ENCODE assay signal across 1 cellular context in genomic region chr2:168009900-168010299, GRCh38.
TF ChIP-seq lines count a peak whose summit lies in the region.

No MANE protein-coding gene starts in this region.

TF ChIP-seq in HCT116, 20 proteins besides CTCF, POLR2A, EP300 and RAD21 (continued from another document):
- TF ChIP-seq ZBTB33 (IDR thresholded peaks at IDR 0.05; ENCODE audit: extremely low read depth, insufficient replicate concordance, low read length) (no peak), SIN3A (IDR thresholded peaks at IDR 0.05; ENCODE audit: low read depth) (no peak)
- TF ChIP-seq, protein P1, sequence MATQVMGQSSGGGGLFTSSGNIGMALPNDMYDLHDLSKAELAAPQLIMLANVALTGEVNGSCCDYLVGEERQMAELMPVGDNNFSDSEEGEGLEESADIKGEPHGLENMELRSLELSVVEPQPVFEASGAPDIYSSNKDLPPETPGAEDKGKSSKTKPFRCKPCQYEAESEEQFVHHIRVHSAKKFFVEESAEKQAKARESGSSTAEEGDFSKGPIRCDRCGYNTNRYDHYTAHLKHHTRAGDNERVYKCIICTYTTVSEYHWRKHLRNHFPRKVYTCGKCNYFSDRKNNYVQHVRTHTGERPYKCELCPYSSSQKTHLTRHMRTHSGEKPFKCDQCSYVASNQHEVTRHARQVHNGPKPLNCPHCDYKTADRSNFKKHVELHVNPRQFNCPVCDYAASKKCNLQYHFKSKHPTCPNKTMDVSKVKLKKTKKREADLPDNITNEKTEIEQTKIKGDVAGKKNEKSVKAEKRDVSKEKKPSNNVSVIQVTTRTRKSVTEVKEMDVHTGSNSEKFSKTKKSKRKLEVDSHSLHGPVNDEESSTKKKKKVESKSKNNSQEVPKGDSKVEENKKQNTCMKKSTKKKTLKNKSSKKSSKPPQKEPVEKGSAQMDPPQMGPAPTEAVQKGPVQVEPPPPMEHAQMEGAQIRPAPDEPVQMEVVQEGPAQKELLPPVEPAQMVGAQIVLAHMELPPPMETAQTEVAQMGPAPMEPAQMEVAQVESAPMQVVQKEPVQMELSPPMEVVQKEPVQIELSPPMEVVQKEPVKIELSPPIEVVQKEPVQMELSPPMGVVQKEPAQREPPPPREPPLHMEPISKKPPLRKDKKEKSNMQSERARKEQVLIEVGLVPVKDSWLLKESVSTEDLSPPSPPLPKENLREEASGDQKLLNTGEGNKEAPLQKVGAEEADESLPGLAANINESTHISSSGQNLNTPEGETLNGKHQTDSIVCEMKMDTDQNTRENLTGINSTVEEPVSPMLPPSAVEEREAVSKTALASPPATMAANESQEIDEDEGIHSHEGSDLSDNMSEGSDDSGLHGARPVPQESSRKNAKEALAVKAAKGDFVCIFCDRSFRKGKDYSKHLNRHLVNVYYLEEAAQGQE (IDR thresholded peaks at IDR 0.05; ENCODE audit: low read depth): no peak
TF ChIP-seq in HCT116: peak in this region for 0.
